ENCODE assay signal across 8 cellular contexts in the genomic region with DNA sequence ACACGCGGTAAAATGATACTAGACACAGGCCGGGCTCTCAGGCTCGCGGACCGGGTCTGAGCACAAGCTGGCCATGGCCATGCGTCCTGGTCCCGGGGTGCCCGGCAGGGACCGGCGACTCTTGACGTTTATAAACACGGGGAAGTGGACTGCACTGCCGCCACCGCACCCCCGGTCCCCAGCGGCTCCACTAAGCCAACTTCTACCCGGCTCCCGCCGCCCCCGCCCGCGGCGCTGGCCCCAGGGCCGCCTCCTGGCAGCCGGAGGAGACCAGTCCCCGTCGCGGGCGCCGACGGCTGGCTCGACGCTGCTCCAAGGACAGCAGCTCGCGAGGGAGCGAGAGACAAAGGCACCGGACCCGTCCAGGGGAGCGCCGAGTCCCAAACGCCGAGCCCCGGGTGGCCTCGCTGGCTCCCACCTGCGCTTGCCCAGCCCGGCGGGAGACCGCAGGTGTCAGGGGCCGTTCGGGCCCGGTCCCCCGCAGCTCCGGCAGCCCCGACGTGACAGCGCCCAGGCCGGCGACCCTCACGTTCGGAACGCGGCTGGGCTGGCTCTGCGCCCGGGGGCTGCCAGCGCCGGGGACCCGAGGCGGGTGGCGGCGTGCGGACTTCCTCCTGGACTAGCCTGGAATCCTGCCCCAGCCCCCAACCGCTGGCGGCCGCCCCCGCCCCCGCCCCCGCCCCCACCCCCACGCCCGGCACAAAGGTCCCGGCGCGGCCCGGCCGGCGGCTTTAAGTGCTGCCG. TPM values are rescaled to one million over a fixed set of nuclear protein-coding genes. Genes with fewer than 3 reads are reported as not detected.
DNase-seq lines count a peak whose midpoint lies in the region; ATAC-seq and TF ChIP-seq lines count a peak whose summit lies in the region.

No MANE protein-coding gene starts in this region.

- peak overlapping the region; percentile 58 for H3K4me3 ChIP-seq in CD8-positive, alpha-beta memory T cell (ENCODE audit: low read length)
- H3K4me3 ChIP-seq in muscle layer of duodenum (ENCODE audit: low read depth in 1 of 2, low read length in 2 of 2), result peak overlapping the region; percentile 83 to 87
- peak overlapping the region; percentile 93 for H3K4me3 ChIP-seq in thymus (ENCODE audit: low read length)

- H3K4me3 Mint-ChIP-seq in CD8-positive, alpha-beta memory T cell, result peak overlapping the region; percentile 73 to 93 (median 84)

- H3K36me3 ChIP-seq in CD8-positive, alpha-beta memory T cell (ENCODE audit: insufficient read depth, low read length), result no peaks in the 10 kb centered on the region
- H3K36me3 ChIP-seq in muscle layer of duodenum (ENCODE audit: control insufficient read depth in 1 of 2, insufficient read depth in 2 of 2, low read length in 2 of 2) (peaks cover 4% of the 10 kb centered on the region in 2 donors), thymus (ENCODE audit: control insufficient read depth, insufficient read depth) (no peaks in the 10 kb centered on the region)

- H3K9me3 Mint-ChIP-seq in CD8-positive, alpha-beta memory T cell, result no peaks in the 10 kb centered on the region

- H3K9me3 ChIP-seq in CD8-positive, alpha-beta memory T cell (ENCODE audit: low read length), result no peaks in the 10 kb centered on the region
- H3K9me3 ChIP-seq in muscle layer of duodenum (ENCODE audit: control insufficient read depth in 1 of 2, low read length in 2 of 2), result no peaks in the 10 kb centered on the region
- no peaks in the 10 kb centered on the region for H3K9me3 ChIP-seq in thymus (ENCODE audit: control insufficient read depth)

- peak; percentile 24 for ATAC-seq in GM21447 (IDR thresholded peaks at IDR 0.05; ENCODE audit: unreplicated experiment)

- DNase-seq in CD8-positive, alpha-beta memory T cell, result peak in 4 of 5 donors; percentile 9 to 52 (median 43)
- peak; percentile 71 for DNase-seq in HuH-7 (ENCODE audit: low spot score)
- DNase-seq in activated CD8-positive, alpha-beta memory T cell treated with anti-CD3 and anti-CD28 coated beads for 24 hours, result peak; percentile 81
- DNase-seq in erythroblast (lab: John Stamatoyannopoulos, UW), result peak; percentile 79 to 85
- DNase-seq in NCI-H2081 treated with DMSO at 0.1 percent for 48 hours (lab: John Stamatoyannopoulos, UW), result no peak

- CTCF ChIA-PET in CD8-positive, alpha-beta memory T cell (lab: Charles Lee), result interaction anchor here (1.1 to 2.8 kb wide), 4 partner anchors 18 to 579 kb away, joined by 3 to 11 read pairs (median 3); no protein-coding TSS in a partner anchor

- peaks cover 0 to 12% (median 5%) of the 10 kb centered on the region in 3 donors for H3K36me3 Mint-ChIP-seq in CD8-positive, alpha-beta memory T cell

- peaks cover 56 to 73% (median 58%) of the 10 kb centered on the region in 3 donors for H3K4me1 Mint-ChIP-seq in CD8-positive, alpha-beta memory T cell

- no peaks in the 10 kb centered on the region for H3K27me3 ChIP-seq in CD8-positive, alpha-beta memory T cell (ENCODE audit: insufficient read depth, low read length, poor library complexity, severe bottlenecking)
- H3K27me3 ChIP-seq in muscle layer of duodenum (ENCODE audit: low read depth, low read length), result no peaks in the 10 kb centered on the region
- H3K27me3 ChIP-seq in thymus (ENCODE audit: control insufficient read depth, insufficient read depth), result no peaks in the 10 kb centered on the region

- POLR2A ChIA-PET in CD8-positive, alpha-beta memory T cell (lab: Charles Lee), result interaction anchor here (2.3 kb wide), 1 partner anchor 23 kb away, joined by 13 read pairs; no protein-coding TSS in a partner anchor

- peak overlapping the region; percentile 63 to 91 (median 84) for H3K27ac Mint-ChIP-seq in CD8-positive, alpha-beta memory T cell

- peaks cover 38% of the 10 kb centered on the region for H3K4me1 ChIP-seq in CD8-positive, alpha-beta memory T cell (ENCODE audit: insufficient read depth, low read length)
- H3K4me1 ChIP-seq in muscle layer of duodenum (ENCODE audit: control insufficient read depth in 1 of 2, insufficient read depth in 2 of 2, low read length in 2 of 2), result peaks cover under 1 to 23% of the 10 kb centered on the region in 2 donors
- H3K4me1 ChIP-seq in thymus (ENCODE audit: control insufficient read depth, insufficient read depth, low read length), result peaks cover 6% of the 10 kb centered on the region

- WGBS in thymus, result under 1% methylated on average over 87 of the region's 87 CpGs

- H3K27ac ChIP-seq in CD8-positive, alpha-beta memory T cell (ENCODE audit: low read depth, low read length), result peak overlapping the region; percentile 55
- H3K27ac ChIP-seq in muscle layer of duodenum (ENCODE audit: low read length) (peak overlapping the region; percentile 96), thymus (ENCODE audit: low read depth) (peak overlapping the region; percentile 92)

- TF ChIP-seq POLR2A in erythroblast (IDR thresholded peaks at IDR 0.05; ENCODE audit: low read length), result no peak

- peaks cover 0 to 1% of the 10 kb centered on the region in 2 donors for H3K27me3 Mint-ChIP-seq in CD8-positive, alpha-beta memory T cell

RNA-seq across cellular contexts. Expression of a gene that starts 0.5 kb away (rescaled TPM):
- 10 to 100 TPM; 75.5 to 82.1 TPM for total RNA-seq in CD8-positive, alpha-beta memory T cell
- 342 TPM for polyA plus RNA-seq in CD8-positive, alpha-beta memory T cell
- polyA plus RNA-seq in thymus, result 157 TPM
